Comparison of ENCODE assay signal across 14 cellular contexts in the genomic region with DNA sequence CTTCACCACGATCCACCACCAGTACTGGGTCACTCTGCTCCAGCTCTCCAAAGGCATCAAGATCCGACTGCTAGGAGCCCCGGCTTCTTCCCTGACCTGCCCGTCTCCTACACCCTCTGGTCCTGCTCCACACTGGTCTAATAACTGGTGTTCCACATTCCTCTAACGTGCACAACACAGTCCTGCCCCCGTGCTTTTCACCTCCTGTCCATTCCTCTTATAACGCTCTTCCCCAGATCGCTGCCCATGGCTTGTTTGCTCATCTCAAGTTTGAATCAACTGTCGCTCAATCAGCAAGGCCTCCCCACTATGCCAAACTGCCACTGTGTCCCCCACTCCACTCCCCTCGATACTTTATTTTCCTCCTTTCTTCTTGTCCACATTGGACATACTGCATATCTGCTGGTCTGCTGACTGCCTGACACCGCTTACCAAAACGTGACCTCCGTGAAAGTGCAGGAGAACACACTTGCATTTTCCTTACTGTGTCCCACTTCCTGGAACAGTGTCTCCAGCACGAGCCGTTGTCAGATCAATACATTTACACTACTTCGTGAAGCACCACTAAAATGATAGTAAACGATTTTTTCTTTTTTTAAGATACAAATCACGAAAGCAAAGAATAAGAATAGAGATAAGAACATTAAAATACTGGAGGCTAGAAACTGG. TPM values are rescaled to one million over a fixed set of nuclear protein-coding genes. Genes with fewer than 3 reads are reported as not detected.
DNase-seq lines count a peak whose midpoint lies in the region; ATAC-seq and TF ChIP-seq lines count a peak whose summit lies in the region.
"Had no signal": no experiment of that assay in that cellular context is flagged by ENCODE, and none has a peak within 500 bp of the region (broad histone marks: within the 10 kb centered on the region; RNA-seq: fewer than 3 reads in every experiment).

No MANE protein-coding gene starts in this region.

- H3K4me1 ChIP-seq in KMS-11 (ENCODE audit: low read depth, poor library complexity, severe bottlenecking) (peaks cover 97% of the 10 kb centered on the region), vagina (peaks cover 57% of the 10 kb centered on the region)
- H3K4me1 ChIP-seq: prostate gland had no signal

- H4K20me1 ChIP-seq in KMS-11 (ENCODE audit: insufficient read depth) = no peaks in the 10 kb centered on the region

- no peak overlapping the region for H2AFZ ChIP-seq in KMS-11 (ENCODE audit: low read depth)

- H3K4me1 Mint-ChIP-seq in CD14-positive monocyte (peaks cover 45% of the 10 kb centered on the region), natural killer cell (peaks cover 54 to 59% of the 10 kb centered on the region in 2 donors)
- peaks cover 87% of the 10 kb centered on the region for H3K4me1 Mint-ChIP-seq in activated naive CD8-positive, alpha-beta T cell treated with anti-CD3 and anti-CD28 coated beads, Interleukin-2, amount 50 U/mL, for 24 hours

- H3K4me3 Mint-ChIP-seq in CD14-positive monocyte (no peak overlapping the region), natural killer cell (peak overlapping the region; percentile 57)
- H3K4me3 Mint-ChIP-seq in activated naive CD8-positive, alpha-beta T cell treated with anti-CD3 and anti-CD28 coated beads, Interleukin-2, amount 50 U/mL, for 24 hours = no peak overlapping the region

- H3K9me3 ChIP-seq in vagina = no peaks in the 10 kb centered on the region
- H3K9me3 ChIP-seq: lower lobe of right lung, prostate gland had no signal

- H3K9ac ChIP-seq in KMS-11 = peak overlapping the region; percentile 31; the same call in 1 of the 2 replicates

- H3K36me3 Mint-ChIP-seq in CD14-positive monocyte (peaks cover 10 to 29% of the 10 kb centered on the region in 2 donors), natural killer cell (no peaks in the 10 kb centered on the region)
- peaks cover 17% of the 10 kb centered on the region for H3K36me3 Mint-ChIP-seq in activated naive CD8-positive, alpha-beta T cell treated with anti-CD3 and anti-CD28 coated beads, Interleukin-2, amount 50 U/mL, for 24 hours (ENCODE audit: low read depth)

- H3K36me3 ChIP-seq in KMS-11 (ENCODE audit: insufficient read depth) (no peaks in the 10 kb centered on the region), vagina (no peaks in the 10 kb centered on the region)
- H3K36me3 ChIP-seq: lower lobe of right lung, prostate gland had no signal

- peak overlapping the region; percentile 63 for H3K4me2 ChIP-seq in KMS-11

- ATAC-seq in activated naive CD8-positive, alpha-beta T cell treated with anti-CD3 and anti-CD28 coated beads, Interleukin-2, amount 50 U/mL, for 24 hours = no peak
- ATAC-seq in natural killer cell = no peak
- ATAC-seq in GM18498 (IDR thresholded peaks at IDR 0.05; ENCODE audit: unreplicated experiment) = no peak

- H3K27me3 Mint-ChIP-seq in CD14-positive monocyte (ENCODE audit: low read depth in 3 of 3) (peaks cover 0 to 4% (median 0%) of the 10 kb centered on the region in 3 donors), natural killer cell (ENCODE audit: low read depth in 2 of 2) (no peaks in the 10 kb centered on the region)
- H3K27me3 Mint-ChIP-seq in activated naive CD8-positive, alpha-beta T cell treated with anti-CD3 and anti-CD28 coated beads, Interleukin-2, amount 50 U/mL, for 24 hours = no peaks in the 10 kb centered on the region

- no peak overlapping the region for H3K4me3 ChIP-seq in KMS-11 (IDR thresholded peaks at IDR 0.05; ENCODE audit: insufficient read depth, low read depth, low read length)
- H3K4me3 ChIP-seq in vagina = no peak overlapping the region
- H3K4me3 ChIP-seq: coronary artery, lower lobe of right lung, prostate gland had no signal

- H3K27ac Mint-ChIP-seq in CD14-positive monocyte (peak overlapping the region in 6 of 7 donors; percentile 31 to 88 (median 70)), natural killer cell (peak overlapping the region; percentile 78 to 85)
- peak overlapping the region; percentile 69 for H3K27ac Mint-ChIP-seq in activated naive CD8-positive, alpha-beta T cell treated with anti-CD3 and anti-CD28 coated beads, Interleukin-2, amount 50 U/mL, for 24 hours

- no peaks in the 10 kb centered on the region for H3K9me3 Mint-ChIP-seq in CD14-positive monocyte
- no peaks in the 10 kb centered on the region for H3K9me3 Mint-ChIP-seq in activated naive CD8-positive, alpha-beta T cell treated with anti-CD3 and anti-CD28 coated beads, Interleukin-2, amount 50 U/mL, for 24 hours
- H3K9me3 Mint-ChIP-seq in natural killer cell = no peaks in the 10 kb centered on the region

- DNase-seq in CD14-positive monocyte (ENCODE audit: low spot score) = no peak
- DNase-seq in activated naive CD8-positive, alpha-beta T cell treated with anti-CD3 and anti-CD28 coated beads, Interleukin-2, amount 50 U/mL, for 24 hours = no peak
- no peak for DNase-seq in natural killer cell
- no peak for DNase-seq in stimulated activated CD4-positive, alpha-beta T cell treated with anti-CD3 and anti-CD28 coated beads, Interleukin-2, amount 100 ng/mL, for 24 hours
- DNase-seq in middle frontal gyrus (ENCODE audit: extremely low spot score, low spot score) = no peak
- DNase-seq in vagina (ENCODE audit: extremely low spot score in 2 of 2) = no peak
- DNase-seq: H7, lower lobe of right lung, NCI-H345, PC-3 had no signal

- intact Hi-C loops in CD14-positive monocyte (cut with micrococcal nuclease) (no loop called here), natural killer cell (cut with micrococcal nuclease) (no loop called here), vagina (cut with DNase I) (loop anchor here (10.0 kb wide), 1 partner anchor 84 kb away; no protein-coding TSS in a partner anchor)

- no peak for TF ChIP-seq POLR2A in vagina (IDR thresholded peaks at IDR 0.05)

- H3K79me2 ChIP-seq in KMS-11 (ENCODE audit: insufficient read depth, low read depth) = peaks cover 93% of the 10 kb centered on the region

- no peaks in the 10 kb centered on the region for H3K27me3 ChIP-seq in KMS-11 (ENCODE audit: insufficient read depth, low read depth)
- H3K27me3 ChIP-seq in vagina = no peaks in the 10 kb centered on the region

- peak overlapping the region; percentile 73 for H3K27ac ChIP-seq in KMS-11
- no peak overlapping the region for H3K27ac ChIP-seq in vagina
- H3K27ac ChIP-seq: coronary artery, lower lobe of right lung, prostate gland had no signal

- no peak for TF ChIP-seq CTCF in CD14-positive monocyte (IDR thresholded peaks at IDR 0.05)
- TF ChIP-seq CTCF in KMS-11 (conservative IDR thresholded peaks at IDR 0.05; ENCODE audit: low read depth, low read length) = no peak
- TF ChIP-seq CTCF in natural killer cell (IDR thresholded peaks at IDR 0.05) = no peak
- no peak for TF ChIP-seq CTCF in vagina (IDR thresholded peaks at IDR 0.05)

RNA-seq across cellular contexts. Expression of a gene that starts 6.5 kb away (rescaled TPM):
- polyA plus RNA-seq in CD14-positive monocyte = 10 to 100 TPM; 50.4 to 69.9 TPM
- total RNA-seq in natural killer cell (100 to 1,000 TPM; 170 to 200 (median 177) TPM), vagina (300 TPM)

RNA-seq across cellular contexts. Expression of a gene that starts 6.8 kb away (rescaled TPM):
- polyA plus RNA-seq in CD14-positive monocyte = 100 to 1,000 TPM; 195 to 207 TPM
- total RNA-seq in natural killer cell = 100 to 1,000 TPM; 275 to 315 (median 275) TPM
- total RNA-seq in vagina = 198 TPM

RNA-seq across cellular contexts. Expression of a gene that starts 47.1 kb away (rescaled TPM):
- polyA plus RNA-seq in CD14-positive monocyte = 1 to 10 TPM; 6.7 to 8.5 TPM
- total RNA-seq in natural killer cell (10 to 100 TPM; 26.8 to 40.6 (median 31.6) TPM), vagina (32.9 TPM)
